ENCODE assay signal across 1 cellular context in the genomic region with DNA sequence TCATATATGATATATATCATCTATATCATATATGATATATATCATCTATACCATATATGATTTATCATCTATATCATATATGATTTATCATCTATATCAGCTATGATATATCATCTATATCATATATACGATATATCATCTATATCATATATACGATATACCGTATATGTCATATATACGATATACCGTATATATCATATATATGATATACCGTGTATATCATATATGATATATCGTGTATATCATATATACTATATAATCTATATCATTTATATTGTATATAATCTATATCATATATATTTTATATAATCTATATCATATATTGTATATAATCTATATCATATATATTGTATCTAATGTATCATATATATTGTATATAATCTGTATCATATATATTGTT. TPM values are rescaled to one million over a fixed set of nuclear protein-coding genes. Genes with fewer than 3 reads are reported as not detected.
"Had no signal": no experiment of that assay in that cellular context is flagged by ENCODE, and none has a peak within 500 bp of the region (broad histone marks: within the 10 kb centered on the region; RNA-seq: fewer than 3 reads in every experiment).

No MANE protein-coding gene starts in this region.

RNA-seq across cellular contexts. Expression of a gene that starts 55.9 kb away (rescaled TPM):
- total RNA-seq: GM23248 had no signal
